Comparison of ENCODE assay signal across 16 cellular contexts in the genomic region with DNA sequence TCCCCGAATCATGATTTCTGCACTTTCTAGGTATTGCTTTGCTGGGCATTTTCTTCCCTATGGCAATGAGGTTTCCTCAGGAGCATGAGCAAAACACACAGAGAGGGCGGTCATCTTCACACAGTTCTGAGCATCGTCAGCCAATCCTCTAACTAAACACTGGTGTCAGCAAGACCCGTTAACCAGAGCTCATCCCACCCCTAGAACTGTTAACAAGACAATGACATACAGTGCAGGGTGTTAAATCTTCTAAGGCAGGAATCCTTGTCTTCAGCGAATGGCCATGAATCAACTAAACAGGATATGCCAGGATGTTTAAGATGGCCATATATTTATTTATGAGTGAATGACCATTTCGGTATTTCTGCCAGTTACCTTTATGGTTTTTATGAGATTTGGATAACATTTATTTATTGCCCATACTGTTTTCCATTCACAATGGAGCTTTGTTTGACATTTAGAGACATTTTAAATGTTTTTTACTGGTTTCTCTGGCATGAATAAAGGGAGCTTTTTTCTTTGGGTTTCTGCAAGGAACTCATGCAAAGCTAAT.
DNase-seq lines count a peak whose midpoint lies in the region; ATAC-seq and TF ChIP-seq lines count a peak whose summit lies in the region.
"Had no signal": no experiment of that assay in that cellular context is flagged by ENCODE, and none has a peak within 500 bp of the region (broad histone marks: within the 10 kb centered on the region; RNA-seq: fewer than 3 reads in every experiment).

No MANE protein-coding gene starts in this region.

- no peak overlapping the region for H3K4me3 Mint-ChIP-seq in T-helper 17 cell
- H3K4me3 Mint-ChIP-seq: CD4-positive, alpha-beta T cell; HFFc6 had no signal

- no peaks in the 10 kb centered on the region for H4K20me1 ChIP-seq in PC-3 (ENCODE audit: low read length)

- no peak overlapping the region for H3K27ac Mint-ChIP-seq in T-helper 17 cell
- H3K27ac Mint-ChIP-seq: CD4-positive, alpha-beta T cell; HFFc6 had no signal

- H3K4me2 ChIP-seq in PC-3 (ENCODE audit: low read length): peak overlapping the region; percentile 18; the same call in 1 of the 2 replicates

- H3K27ac ChIP-seq in PC-3 (ENCODE audit: low read length) (peak overlapping the region; percentile 24; the same call in 1 of the 2 replicates), aorta (ENCODE audit: low read depth in 1 of 2, low read length in 2 of 2) (no peak overlapping the region)
- H3K27ac ChIP-seq: GM23248 had no signal

- H3K27me3 ChIP-seq in PC-3 (ENCODE audit: low read length): no peaks in the 10 kb centered on the region
- no peaks in the 10 kb centered on the region for H3K27me3 ChIP-seq in aorta (ENCODE audit: control insufficient read depth in 1 of 2, insufficient read depth in 2 of 2, low read length in 1 of 2)
- H3K27me3 ChIP-seq: BE2C had no signal

- H3K9me3 ChIP-seq in PC-3 (ENCODE audit: low read length): peaks cover 8% of the 10 kb centered on the region; the same call in 1 of the 2 replicates
- no peaks in the 10 kb centered on the region for H3K9me3 ChIP-seq in T-helper 17 cell (ENCODE audit: control insufficient read depth, low read length, poor library complexity, severe bottlenecking)
- peaks cover 8% of the 10 kb centered on the region for H3K9me3 ChIP-seq in aorta (ENCODE audit: control insufficient read depth, low read length)
- H3K9me3 ChIP-seq: BE2C had no signal

- peaks cover 22% of the 10 kb centered on the region for H3K27me3 Mint-ChIP-seq in T-helper 17 cell
- H3K27me3 Mint-ChIP-seq: CD4-positive, alpha-beta T cell had no signal

- TF ChIP-seq CTCF in PC-3 (conservative IDR thresholded peaks at IDR 0.05; ENCODE audit: low read depth, low read length): no peak

- no peak overlapping the region for H3K4me3 ChIP-seq in PC-3 (ENCODE audit: low read length)
- no peak overlapping the region for H3K4me3 ChIP-seq in aorta (ENCODE audit: low read length in 2 of 2)
- H3K4me3 ChIP-seq: GM23248 had no signal

- no peak overlapping the region for H2AFZ ChIP-seq in PC-3 (ENCODE audit: low read length)
- H2AFZ ChIP-seq: GM23248 had no signal

- no peaks in the 10 kb centered on the region for H3F3A ChIP-seq in PC-3 (ENCODE audit: low read length, unreplicated experiment)

- H3K36me3 ChIP-seq in PC-3 (ENCODE audit: low read depth, low read length) (no peaks in the 10 kb centered on the region), aorta (ENCODE audit: control insufficient read depth in 1 of 2, insufficient read depth in 2 of 2, low read length in 1 of 2) (no peaks in the 10 kb centered on the region)
- H3K36me3 ChIP-seq: BE2C had no signal

- H3K9me2 ChIP-seq in PC-3 (replicated peaks; ENCODE audit: low read length): no peaks in the 10 kb centered on the region

- WGBS in aorta, 2 donors: 93 to 96% methylated on average over 6 of the region's 6 CpGs

- no peak overlapping the region for H3K9ac ChIP-seq in PC-3 (ENCODE audit: low read length)
- H3K9ac ChIP-seq: GM23248 had no signal

- no peaks in the 10 kb centered on the region for H3K79me2 ChIP-seq in PC-3 (ENCODE audit: low read length)

- no TSS peak for BruUV-seq in PC-3 (replicated peaks; lab: Mats Ljungman, UMichigan)

- POLR2A ChIA-PET in HEK293T (lab: Yijun Ruan, JAX) (no interaction called here), PC-3 (lab: Charles Lee; ENCODE audit: unreplicated experiment) (interaction anchor here (0.6 kb wide), 1 partner anchor 39 kb away, joined by 4 read pairs; no protein-coding TSS in a partner anchor)

- no peaks in the 10 kb centered on the region for H3K4me1 Mint-ChIP-seq in T-helper 17 cell

- CTCF ChIA-PET in HEK293T (lab: Yijun Ruan, JAX) (interaction anchor here (0.6 kb wide), 1 partner anchor 233 kb away, joined by 4 read pairs; no protein-coding TSS in a partner anchor), PC-3 (lab: Charles Lee) (interaction anchor here (0.6 to 0.9 kb wide), 2 partner anchors 241 to 433 kb away, joined by 3 read pairs; no protein-coding TSS in a partner anchor)

- intact Hi-C loops in PC-3 (cut with micrococcal nuclease) (loop anchor here (10.0 kb wide), 1 partner anchor 248 kb away; a partner anchor contains a TSS), aorta (cut with DNase I) (no loop called here)

- DNase-seq in HEK293T (ENCODE audit: extremely low spot score): no peak
- peak; percentile 73 for DNase-seq in PC-3
- peak; percentile 42 for DNase-seq in foreskin melanocyte
- no peak for DNase-seq in iPS-NIHi7 (ENCODE audit: extremely low spot score)
- DNase-seq in T-helper 17 cell: no peak
- no peak for DNase-seq in aorta
- DNase-seq: ACHN; BE2C; C1 segment of cervical spinal cord; CD4-positive, alpha-beta T cell; DMS153; DMS79; GDM1; GM23248; HCEC 1CT; HFFc6 had no signal

- ATAC-seq in PC-3 (peak; percentile 93), T-helper 17 cell (no peak), aorta (ENCODE audit: low FRiP score) (no peak)

- H3K4me1 ChIP-seq in PC-3 (ENCODE audit: insufficient read depth, low read length): peaks cover 16% of the 10 kb centered on the region
- H3K4me1 ChIP-seq in aorta (ENCODE audit: control insufficient read depth in 1 of 2, insufficient read depth in 2 of 2, low read length in 2 of 2): no peaks in the 10 kb centered on the region
- H3K4me1 ChIP-seq: BE2C had no signal

- H3K36me3 Mint-ChIP-seq in T-helper 17 cell (ENCODE audit: low read depth): no peaks in the 10 kb centered on the region

TF ChIP-seq in HEK293T, 16 proteins besides CTCF, POLR2A, EP300 and RAD21:
- no peak for TF ChIP-seq TARDBP (IDR thresholded peaks at IDR 0.05)
- TF ChIP-seq, protein P1, sequence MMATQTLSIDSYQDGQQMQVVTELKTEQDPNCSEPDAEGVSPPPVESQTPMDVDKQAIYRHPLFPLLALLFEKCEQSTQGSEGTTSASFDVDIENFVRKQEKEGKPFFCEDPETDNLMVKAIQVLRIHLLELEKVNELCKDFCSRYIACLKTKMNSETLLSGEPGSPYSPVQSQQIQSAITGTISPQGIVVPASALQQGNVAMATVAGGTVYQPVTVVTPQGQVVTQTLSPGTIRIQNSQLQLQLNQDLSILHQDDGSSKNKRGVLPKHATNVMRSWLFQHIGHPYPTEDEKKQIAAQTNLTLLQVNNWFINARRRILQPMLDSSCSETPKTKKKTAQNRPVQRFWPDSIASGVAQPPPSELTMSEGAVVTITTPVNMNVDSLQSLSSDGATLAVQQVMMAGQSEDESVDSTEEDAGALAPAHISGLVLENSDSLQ (IDR thresholded peaks at IDR 0.05): peak; percentile 14; the same call in 1 of the 2 replicates

Comparison
In these comparisons a context has a peak if more than half of its experiments do, and no peak if none do; other contexts are left out.
1. DNase-seq: peak in PC-3 (single experiment) and foreskin melanocyte (single experiment); none in HEK293T (single experiment), iPS-NIHi7 (single experiment), T-helper 17 cell (0 of 3) and aorta (0 of 2).